ENCODE assay signal across 1 cellular context in genomic region chr15:51727141-51727897, GRCh38.
TF ChIP-seq lines count a peak whose summit lies in the region.

No MANE protein-coding gene starts in this region.

TF ChIP-seq in WTC11, 78 proteins besides CTCF, POLR2A, EP300 and RAD21 (continued from another document):
- no peak for TF ChIP-seq ARID4B (CRISPR knock-in tag; IDR thresholded peaks at IDR 0.05; ENCODE audit: borderline replicate concordance)
- TF ChIP-seq GRHL2 (CRISPR knock-in tag; IDR thresholded peaks at IDR 0.05; ENCODE audit: insufficient replicate concordance, severe bottlenecking): no peak
- no peak for TF ChIP-seq ATF6 (CRISPR knock-in tag; IDR thresholded peaks at IDR 0.05)
- no peak for TF ChIP-seq ZNF396 (CRISPR knock-in tag; IDR thresholded peaks at IDR 0.05; ENCODE audit: borderline replicate concordance)
- TF ChIP-seq MYBL2 (CRISPR knock-in tag; IDR thresholded peaks at IDR 0.05): no peak
